8 cellular contexts compared by ENCODE assay signal in the genomic region with DNA sequence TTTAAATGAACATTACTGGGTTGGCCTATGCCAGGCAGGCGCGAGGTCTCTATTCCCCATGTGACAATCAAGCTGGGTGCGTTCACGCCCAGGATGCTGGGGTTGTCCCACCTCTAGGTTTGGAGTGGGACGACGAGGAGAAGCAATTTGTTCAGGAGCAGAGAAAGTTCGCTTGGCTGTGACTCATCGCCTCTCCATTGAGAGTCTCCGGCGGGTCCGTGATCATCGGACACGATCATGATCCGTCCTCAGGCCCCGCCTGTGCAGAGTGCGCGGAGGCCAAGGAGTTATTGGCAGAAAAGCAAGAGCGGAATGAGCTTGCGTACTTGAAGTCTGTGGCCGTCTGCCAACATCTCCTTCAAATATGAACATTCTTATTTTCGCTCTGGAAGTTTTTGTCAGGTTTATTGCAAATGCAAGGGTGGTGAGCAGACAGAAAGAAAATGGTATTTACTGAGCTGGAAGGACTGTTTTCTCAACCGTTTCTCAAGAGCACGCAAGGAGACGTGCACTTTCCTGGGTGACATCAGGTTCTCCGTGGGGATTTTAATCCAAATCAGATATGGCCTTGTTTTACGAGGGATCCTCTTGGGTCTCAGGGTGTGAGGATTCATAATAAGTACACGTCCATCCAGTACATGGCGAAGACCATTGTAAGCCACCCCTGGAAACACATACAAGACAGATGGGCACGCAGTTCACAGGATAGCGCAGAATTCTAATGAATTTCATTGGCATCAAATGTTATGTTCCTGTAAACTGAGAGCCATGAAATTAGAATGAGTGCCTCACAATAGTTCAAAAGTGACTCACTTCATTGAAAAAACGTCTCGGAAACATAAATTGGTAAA.
DNase-seq lines count a peak whose midpoint lies in the region; ATAC-seq lines count a peak whose summit lies in the region.

No MANE protein-coding gene starts in this region.

- H3K27me3 Mint-ChIP-seq in activated CD4-positive, alpha-beta T cell treated with anti-CD3 and anti-CD28 coated beads, Interleukin-2, amount 10 ng/mL, durations not matched to agents 24 days and 14 days: peaks cover 29% of the 10 kb centered on the region

- H3K4me3 Mint-ChIP-seq in activated CD4-positive, alpha-beta T cell treated with anti-CD3 and anti-CD28 coated beads, Interleukin-2, amount 10 ng/mL, durations not matched to agents 24 days and 14 days: no peak overlapping the region

- H3K9me3 ChIP-seq in mucosa of rectum (ENCODE audit: control insufficient read depth in 2 of 2, low read length in 2 of 2): no peaks in the 10 kb centered on the region

- H3K4me1 ChIP-seq in ACC112 (ENCODE audit: control insufficient read depth, insufficient read depth, low read length, unreplicated experiment): peaks cover 42% of the 10 kb centered on the region
- H3K4me1 ChIP-seq in mucosa of rectum (ENCODE audit: control insufficient read depth in 2 of 2, insufficient read depth in 2 of 2, low read length in 2 of 2): peaks cover 0 to 4% of the 10 kb centered on the region in 2 donors

- intact Hi-C loops in activated CD4-positive, alpha-beta T cell treated with anti-CD3 and anti-CD28 coated beads, Interleukin-2, amount 10 ng/mL, durations not matched to agents 24 days and 14 days (cut with micrococcal nuclease): no loop called here

- H3K27ac ChIP-seq in ACC112 (ENCODE audit: low read depth, low read length) (peak overlapping the region; percentile 93), mucosa of rectum (ENCODE audit: low read depth in 2 of 2, low read length in 2 of 2) (peak overlapping the region; percentile 35 to 45)

- peaks cover 7% of the 10 kb centered on the region for H3K79me2 ChIP-seq in ACC112 (ENCODE audit: control insufficient read depth, insufficient read depth, low read length, unreplicated experiment)

- peak overlapping the region in 1 of 2 donors; percentile 42 for H3K9ac ChIP-seq in mucosa of rectum (ENCODE audit: low read depth in 1 of 2, low read length in 2 of 2)

- H3K27me3 ChIP-seq in ACC112 (ENCODE audit: insufficient read depth, low read length) (no peaks in the 10 kb centered on the region), mucosa of rectum (ENCODE audit: control insufficient read depth in 2 of 2, insufficient read depth in 2 of 2, low read length in 2 of 2) (no peaks in the 10 kb centered on the region)

- DNase-seq in LoVo (ENCODE audit: low spot score): peak; percentile 58
- peak; percentile 96 for DNase-seq in dedifferentiated amniotic fluid mesenchymal stem cell (ENCODE audit: extremely low spot score)
- DNase-seq in NCI-H774 (lab: John Stamatoyannopoulos, UW): no peak
- DNase-seq in stimulated activated CD4-positive, alpha-beta T cell treated with anti-CD3 and anti-CD28 coated beads, Interleukin-4, amount 100 ng/mL, for 24 hours: no peak
- DNase-seq in activated CD4-positive, alpha-beta T cell treated with anti-CD3 and anti-CD28 coated beads, Interleukin-2, amount 10 ng/mL, durations not matched to agents 24 days and 14 days: no peak

- H3K9me3 Mint-ChIP-seq in activated CD4-positive, alpha-beta T cell treated with anti-CD3 and anti-CD28 coated beads, Interleukin-2, amount 10 ng/mL, durations not matched to agents 24 days and 14 days: no peaks in the 10 kb centered on the region

- no peaks in the 10 kb centered on the region for H3K36me3 ChIP-seq in ACC112 (ENCODE audit: insufficient read depth, low read length)
- H3K36me3 ChIP-seq in mucosa of rectum (ENCODE audit: control insufficient read depth in 2 of 2, insufficient read depth in 2 of 2, low read length in 2 of 2): no peaks in the 10 kb centered on the region

- no peaks in the 10 kb centered on the region for H3K36me3 Mint-ChIP-seq in activated CD4-positive, alpha-beta T cell treated with anti-CD3 and anti-CD28 coated beads, Interleukin-2, amount 10 ng/mL, durations not matched to agents 24 days and 14 days (ENCODE audit: low read depth)

- H2AFZ ChIP-seq in ACC112 (ENCODE audit: low read length, unreplicated experiment): peak overlapping the region; percentile 82

- ATAC-seq in HG03521 (IDR thresholded peaks at IDR 0.05; ENCODE audit: unreplicated experiment): no peak

- no peak overlapping the region for H3K27ac Mint-ChIP-seq in activated CD4-positive, alpha-beta T cell treated with anti-CD3 and anti-CD28 coated beads, Interleukin-2, amount 10 ng/mL, durations not matched to agents 24 days and 14 days

- H3K4me3 ChIP-seq in ACC112 (ENCODE audit: low read depth, low read length) (peak overlapping the region; percentile 75), mucosa of rectum (ENCODE audit: low read length in 2 of 2) (peak overlapping the region in 1 of 2 donors; percentile 13)

- no peaks in the 10 kb centered on the region for H3K4me1 Mint-ChIP-seq in activated CD4-positive, alpha-beta T cell treated with anti-CD3 and anti-CD28 coated beads, Interleukin-2, amount 10 ng/mL, durations not matched to agents 24 days and 14 days

Comparison
In these comparisons a context has a peak if more than half of its experiments do, and no peak if none do; other contexts are left out.
1. DNase-seq: peak in LoVo (single experiment) and dedifferentiated amniotic fluid mesenchymal stem cell (single experiment); none in NCI-H774 (single experiment), stimulated activated CD4-positive, alpha-beta T cell treated with anti-CD3 and anti-CD28 coated beads, Interleukin-4, amount 100 ng/mL, for 24 hours (single experiment) and activated CD4-positive, alpha-beta T cell treated with anti-CD3 and anti-CD28 coated beads, Interleukin-2, amount 10 ng/mL, durations not matched to agents 24 days and 14 days (single experiment).